11 cellular contexts compared by ENCODE assay signal in the genomic region with DNA sequence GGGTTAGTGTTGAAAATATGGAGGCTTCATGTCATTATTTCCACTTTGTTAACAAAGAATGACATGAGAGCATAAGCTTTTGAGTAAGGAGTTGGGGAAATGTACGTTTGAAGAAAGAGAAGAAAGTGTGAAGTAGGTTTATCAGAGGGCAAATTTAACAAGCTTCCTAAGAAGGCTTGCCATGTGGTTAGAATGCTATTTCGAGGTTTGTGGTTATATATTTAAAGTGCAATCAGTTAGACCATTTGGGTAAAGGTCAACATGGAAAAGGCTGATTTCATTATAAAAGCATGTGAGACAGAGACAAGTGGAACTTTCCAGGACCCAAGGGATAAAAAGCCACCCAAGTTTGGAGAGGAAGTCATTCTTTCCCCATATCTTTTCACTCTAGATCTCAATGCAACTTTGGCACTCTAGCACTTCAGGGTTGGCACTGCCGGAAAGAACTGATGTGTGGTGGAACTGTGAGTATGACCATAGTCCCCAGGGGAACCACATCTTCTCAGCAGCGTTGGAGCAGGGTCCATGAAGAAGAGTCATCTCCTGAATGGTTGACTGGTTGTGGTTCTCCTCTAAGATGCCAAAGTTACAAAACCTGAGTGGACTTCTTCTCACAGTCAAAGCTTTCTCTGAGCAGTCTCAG.
DNase-seq lines count a peak whose midpoint lies in the region; ATAC-seq, FAIRE-seq and TF ChIP-seq lines count a peak whose summit lies in the region.
"Had no signal": no experiment of that assay in that cellular context is flagged by ENCODE, and none has a peak within 500 bp of the region (broad histone marks: within the 10 kb centered on the region; RNA-seq: fewer than 3 reads in every experiment).

No MANE protein-coding gene starts in this region.

- DNase-seq in GM18507 (ENCODE audit: extremely low spot score, insufficient read length, low read depth) (no peak), SW480 (ENCODE audit: low spot score) (peak; percentile 38), myocyte (ENCODE audit: low read depth) (peak; percentile 30), Ammon's horn (ENCODE audit: low spot score) (no peak), GM13976 (ENCODE audit: low spot score) (no peak), SHP77 (lab: John Stamatoyannopoulos, UW) (no peak)
- DNase-seq: DND-41, NCI-H2029 treated with DMSO at 0.1 percent for 48 hours, SJCRH30 had no signal

- peak; percentile 88 for ATAC-seq in GM21786 (IDR thresholded peaks at IDR 0.05; ENCODE audit: unreplicated experiment)
- no peak for ATAC-seq in HG03039 (IDR thresholded peaks at IDR 0.05; ENCODE audit: unreplicated experiment)

- in situ Hi-C loops in GM13976 (cut with MboI; ENCODE audit: low sequenced_read_pairs, unreplicated experiment), result no loop called here

- peak; percentile 83 for FAIRE-seq in GM18507 (lab: Jason Lieb, UNC)

- no peak for TF ChIP-seq CTCF in GM13976 (IDR thresholded peaks at IDR 0.05; ENCODE audit: borderline replicate concordance, control extremely low read depth, extremely low read depth, insufficient read depth, missing control alignments)

Comparison
In these comparisons a context has a peak if more than half of its experiments do, and no peak if none do; other contexts are left out.
1. DNase-seq: peak in SW480 (single experiment) and myocyte (single experiment); none in GM18507 (single experiment), Ammon's horn (single experiment), GM13976 (single experiment) and SHP77 (0 of 2).